ENCODE assay signal across 28 cellular contexts in the genomic region with DNA sequence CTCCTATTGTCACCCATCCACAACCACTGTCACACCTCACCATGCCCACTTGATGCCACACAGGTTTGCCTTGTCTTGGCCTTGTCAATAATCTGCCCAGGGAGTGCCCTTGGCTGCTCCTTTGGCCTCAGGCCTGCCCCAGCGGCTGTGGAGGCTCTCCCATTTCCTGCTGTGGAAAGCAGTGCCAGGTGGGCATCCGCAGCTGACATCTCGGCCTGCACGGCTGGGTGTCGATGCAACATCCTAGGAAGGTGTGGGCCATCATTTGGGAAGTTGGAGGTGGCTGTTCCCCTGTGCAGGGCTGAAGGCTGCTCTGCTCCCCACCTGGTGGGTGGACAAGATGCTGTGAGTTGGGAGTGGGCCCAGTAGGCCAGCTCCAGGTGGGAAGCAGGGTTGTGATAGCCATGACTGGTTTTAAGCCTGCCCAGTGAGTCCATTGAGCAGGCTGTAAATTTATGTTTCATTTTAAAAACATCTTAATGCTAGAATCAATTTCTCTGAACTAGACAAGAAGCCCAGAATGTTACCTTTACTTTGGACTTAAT.
"Had no signal": no experiment of that assay in that cellular context is flagged by ENCODE, and none has a peak within 500 bp of the region (broad histone marks: within the 10 kb centered on the region; RNA-seq: fewer than 3 reads in every experiment).

No MANE protein-coding gene starts in this region.

- DNase-seq: activated CD4-positive, alpha-beta T cell treated with anti-CD3 and anti-CD28 coated beads, Interleukin-2, amount 10 ng/mL, durations not matched to agents 24 days and 14 days; activated CD4-positive, alpha-beta T cell treated with anti-CD3 and anti-CD28 coated beads, Interleukin-2, amount 50 U/mL, for 48 hours; activated CD8-positive, alpha-beta memory T cell treated with anti-CD3 and anti-CD28 coated beads, Interleukin-2, amount 10 ng/mL, durations not matched to agents 7 days and 5 days; activated gamma-delta T cell treated with Interleukin-2 at 50 U/mL for 16 hours; activated naive CD4-positive, alpha-beta T cell treated with anti-CD3 and anti-CD28 coated beads, Interleukin-2, amount 10 ng/mL, durations not matched to agents 7 days and 5 days; activated T-cell treated with anti-CD3 and anti-CD28 coated beads, Interleukin-2, amount 50 U/mL, for 24 hours; aorta; MG63; MV-4-11; NCI-H1092 treated with DMSO at 0.1 percent for 48 hours; NCI-H1417 treated with DMSO at 0.1 percent for 48 hours; NCI-H1694; NCI-H2029; NCI-H2107; NCI-H2171 treated with DMSO at 0.1 percent for 48 hours; NCI-H226; NCI-H526; NCI-H774; NK-92 treated with Interleukin-12 subunit alpha and Interleukin-12 subunit beta, amount 100 ng/mL, for 24 hours; OCI-M1; RPMI8226; SJCRH30; SK-N-SH; T-helper 1 cell had no signal

- H3K9ac ChIP-seq: SK-N-SH had no signal

- H3K36me3 ChIP-seq: breast epithelium, MG63, SJCRH30 had no signal

- H3K9me3 ChIP-seq: breast epithelium, MG63, SJCRH30, SK-N-SH had no signal

- H3K4me3 Mint-ChIP-seq: activated CD4-positive, alpha-beta T cell treated with anti-CD3 and anti-CD28 coated beads, Interleukin-2, amount 10 ng/mL, durations not matched to agents 24 days and 14 days; activated CD8-positive, alpha-beta memory T cell treated with anti-CD3 and anti-CD28 coated beads, Interleukin-2, amount 10 ng/mL, durations not matched to agents 7 days and 5 days; activated naive CD4-positive, alpha-beta T cell treated with anti-CD3 and anti-CD28 coated beads, Interleukin-2, amount 10 ng/mL, durations not matched to agents 7 days and 5 days; activated T-cell treated with anti-CD3 and anti-CD28 coated beads, Interleukin-2, amount 50 U/mL, for 24 hours had no signal

- H3K36me3 Mint-ChIP-seq: activated CD8-positive, alpha-beta memory T cell treated with anti-CD3 and anti-CD28 coated beads, Interleukin-2, amount 10 ng/mL, durations not matched to agents 7 days and 5 days had no signal

- H3K27me3 ChIP-seq: breast epithelium, MG63 had no signal

- H3K9me3 Mint-ChIP-seq: activated CD4-positive, alpha-beta T cell treated with anti-CD3 and anti-CD28 coated beads, Interleukin-2, amount 10 ng/mL, durations not matched to agents 24 days and 14 days; activated naive CD4-positive, alpha-beta T cell treated with anti-CD3 and anti-CD28 coated beads, Interleukin-2, amount 10 ng/mL, durations not matched to agents 7 days and 5 days; activated T-cell treated with anti-CD3 and anti-CD28 coated beads, Interleukin-2, amount 50 U/mL, for 24 hours had no signal

- ATAC-seq: activated CD4-positive, CD25-positive, alpha-beta regulatory T cell treated with anti-CD3 and anti-CD28 coated beads, Interleukin-2, amount 50 U/mL, for 24 hours; activated CD8-positive, alpha-beta memory T cell treated with anti-CD3 and anti-CD28 coated beads, Interleukin-2, amount 10 ng/mL, durations not matched to agents 7 days and 5 days; Panc1; Right ventricle myocardium inferior had no signal

- H3K27ac ChIP-seq: breast epithelium, SJCRH30 had no signal

- H3K27ac Mint-ChIP-seq: activated CD4-positive, alpha-beta T cell treated with anti-CD3 and anti-CD28 coated beads, Interleukin-2, amount 10 ng/mL, durations not matched to agents 24 days and 14 days; activated CD8-positive, alpha-beta memory T cell treated with anti-CD3 and anti-CD28 coated beads, Interleukin-2, amount 10 ng/mL, durations not matched to agents 7 days and 5 days; activated naive CD4-positive, alpha-beta T cell treated with anti-CD3 and anti-CD28 coated beads, Interleukin-2, amount 10 ng/mL, durations not matched to agents 7 days and 5 days; activated T-cell treated with anti-CD3 and anti-CD28 coated beads, Interleukin-2, amount 50 U/mL, for 24 hours had no signal

- H3K4me3 ChIP-seq: breast epithelium, MG63, SJCRH30 had no signal

- H3K4me1 Mint-ChIP-seq: activated CD4-positive, alpha-beta T cell treated with anti-CD3 and anti-CD28 coated beads, Interleukin-2, amount 10 ng/mL, durations not matched to agents 24 days and 14 days; activated CD8-positive, alpha-beta memory T cell treated with anti-CD3 and anti-CD28 coated beads, Interleukin-2, amount 10 ng/mL, durations not matched to agents 7 days and 5 days; activated naive CD4-positive, alpha-beta T cell treated with anti-CD3 and anti-CD28 coated beads, Interleukin-2, amount 10 ng/mL, durations not matched to agents 7 days and 5 days had no signal

- H3K4me2 ChIP-seq: SK-N-SH had no signal

- H3K4me1 ChIP-seq: breast epithelium, SJCRH30 had no signal

- H3K27me3 Mint-ChIP-seq: activated CD4-positive, alpha-beta T cell treated with anti-CD3 and anti-CD28 coated beads, Interleukin-2, amount 10 ng/mL, durations not matched to agents 24 days and 14 days; activated CD8-positive, alpha-beta memory T cell treated with anti-CD3 and anti-CD28 coated beads, Interleukin-2, amount 10 ng/mL, durations not matched to agents 7 days and 5 days; activated naive CD4-positive, alpha-beta T cell treated with anti-CD3 and anti-CD28 coated beads, Interleukin-2, amount 10 ng/mL, durations not matched to agents 7 days and 5 days; activated T-cell treated with anti-CD3 and anti-CD28 coated beads, Interleukin-2, amount 50 U/mL, for 24 hours had no signal
